Comparison of ENCODE assay signal across 24 cellular contexts in the genomic region with DNA sequence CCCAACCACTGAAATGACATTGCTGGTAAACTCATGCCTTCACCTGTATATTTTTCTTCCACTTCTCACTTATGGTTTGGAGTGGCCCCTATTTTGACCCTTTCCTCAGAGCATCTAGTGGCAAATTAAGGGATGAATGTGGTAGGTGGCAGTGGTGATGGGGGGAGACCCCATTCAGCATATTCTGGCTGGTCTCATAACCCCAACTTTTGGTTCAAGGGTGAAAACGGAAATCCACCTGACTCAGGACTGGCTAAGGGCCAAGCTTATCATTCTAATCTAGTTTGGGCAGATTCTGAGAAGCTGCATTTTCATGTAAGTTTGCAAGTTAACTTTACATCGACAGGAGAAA. TPM values are rescaled to one million over a fixed set of nuclear protein-coding genes. Genes with fewer than 3 reads are reported as not detected.
DNase-seq lines count a peak whose midpoint lies in the region; ATAC-seq lines count a peak whose summit lies in the region.
"Had no signal": no experiment of that assay in that cellular context is flagged by ENCODE, and none has a peak within 500 bp of the region (broad histone marks: within the 10 kb centered on the region; RNA-seq: fewer than 3 reads in every experiment).

No MANE protein-coding gene starts in this region.

- no peaks in the 10 kb centered on the region for H3K36me3 ChIP-seq in CD8-positive, alpha-beta memory T cell (ENCODE audit: insufficient read depth, low read length)
- H3K36me3 ChIP-seq: heart left ventricle, lower lobe of right lung, right atrium auricular region had no signal

- peak; percentile 42 for ATAC-seq in activated naive CD8-positive, alpha-beta T cell treated with anti-CD3 and anti-CD28 coated beads, Interleukin-2, amount 10 ng/mL, durations not matched to agents 7 days and 5 days (ENCODE audit: low read depth)
- ATAC-seq in stimulated activated naive CD8-positive, alpha-beta T cell treated with anti-CD3 and anti-CD28 coated beads, Interleukin-15, amount 100 ng/mL, for 72 hours = peak; percentile 91
- ATAC-seq in GM21717 (IDR thresholded peaks at IDR 0.05; ENCODE audit: unreplicated experiment) = no peak
- ATAC-seq: effector memory CD8-positive, alpha-beta T cell; HCT116; heart left ventricle; lower lobe of right lung had no signal

- H3K4me3 ChIP-seq in CD8-positive, alpha-beta memory T cell (ENCODE audit: low read length) = no peak overlapping the region
- H3K4me3 ChIP-seq: heart left ventricle, lower lobe of right lung, right atrium auricular region had no signal

- H3K27me3 Mint-ChIP-seq in T-helper 1 cell treated with Interleukin-12 subunit alpha and Interleukin-12 subunit beta and Interleukin-4 antibody, amounts not matched to agents 30 μg/mL and 1 μg/mL, for 36 hours (ENCODE audit: low read depth) = peaks cover under 1% of the 10 kb centered on the region
- peaks cover 10% of the 10 kb centered on the region for H3K27me3 Mint-ChIP-seq in activated naive CD8-positive, alpha-beta T cell treated with anti-CD3 and anti-CD28 coated beads, Interleukin-2, amount 10 ng/mL, durations not matched to agents 7 days and 5 days
- peaks cover 3% of the 10 kb centered on the region for H3K27me3 Mint-ChIP-seq in stimulated activated naive CD8-positive, alpha-beta T cell treated with anti-CD3 and anti-CD28 coated beads, Interleukin-15, amount 100 ng/mL, for 72 hours
- peaks cover 0 to 3% of the 10 kb centered on the region in 2 donors for H3K27me3 Mint-ChIP-seq in CD8-positive, alpha-beta memory T cell

- DNase-seq in stimulated activated CD4-positive, alpha-beta T cell treated with anti-CD3 and anti-CD28 coated beads, Interleukin-15, amount 100 ng/mL, for 24 hours = peak; percentile 53
- no peak for DNase-seq in stimulated activated CD4-positive, alpha-beta T cell treated with anti-CD3 and anti-CD28 coated beads, Interleukin-4, amount 100 ng/mL, for 4 hours
- no peak for DNase-seq in activated naive CD8-positive, alpha-beta T cell treated with anti-CD3 and anti-CD28 coated beads, Interleukin-2, amount 10 ng/mL, durations not matched to agents 7 days and 5 days
- DNase-seq in stimulated activated naive CD8-positive, alpha-beta T cell treated with anti-CD3 and anti-CD28 coated beads, Interleukin-15, amount 100 ng/mL, for 72 hours = peak in 1 of 2 donors; percentile 76
- DNase-seq in CD8-positive, alpha-beta memory T cell = no peak
- no peak for DNase-seq in epidermal melanocyte (ENCODE audit: insufficient read length, low spot score)
- DNase-seq: aorta; cerebellar nuclear complex; COR-L47; effector memory CD8-positive, alpha-beta T cell; heart left ventricle; KG1; lower lobe of right lung; NCI-H2107; NCI-H524; occipital lobe; SIG-M5; substantia nigra had no signal

- no peak overlapping the region for H3K27ac ChIP-seq in CD8-positive, alpha-beta memory T cell (ENCODE audit: low read depth, low read length)
- H3K27ac ChIP-seq: heart left ventricle, lower lobe of right lung, right atrium auricular region had no signal

- no peaks in the 10 kb centered on the region for H3K9me3 Mint-ChIP-seq in T-helper 1 cell treated with Interleukin-12 subunit alpha and Interleukin-12 subunit beta and Interleukin-4 antibody, amounts not matched to agents 30 μg/mL and 1 μg/mL, for 36 hours
- H3K9me3 Mint-ChIP-seq in activated naive CD8-positive, alpha-beta T cell treated with anti-CD3 and anti-CD28 coated beads, Interleukin-2, amount 10 ng/mL, durations not matched to agents 7 days and 5 days = no peaks in the 10 kb centered on the region
- peaks cover 0 to 4% of the 10 kb centered on the region in 2 donors for H3K9me3 Mint-ChIP-seq in stimulated activated naive CD8-positive, alpha-beta T cell treated with anti-CD3 and anti-CD28 coated beads, Interleukin-15, amount 100 ng/mL, for 72 hours
- H3K9me3 Mint-ChIP-seq in CD8-positive, alpha-beta memory T cell = no peaks in the 10 kb centered on the region
- H3K9me3 Mint-ChIP-seq: effector memory CD8-positive, alpha-beta T cell had no signal

- H3K4me1 ChIP-seq in CD8-positive, alpha-beta memory T cell (ENCODE audit: insufficient read depth, low read length) = no peaks in the 10 kb centered on the region
- H3K4me1 ChIP-seq: heart left ventricle, lower lobe of right lung, right atrium auricular region had no signal

- POLR2A ChIA-PET in activated naive CD8-positive, alpha-beta T cell treated with anti-CD3 and anti-CD28 coated beads, Interleukin-2, amount 10 ng/mL, durations not matched to agents 7 days and 5 days (lab: Charles Lee) = no interaction called here
- POLR2A ChIA-PET in CD8-positive, alpha-beta memory T cell (lab: Charles Lee) = no interaction called here

- H3K36me3 Mint-ChIP-seq in T-helper 1 cell treated with Interleukin-12 subunit alpha and Interleukin-12 subunit beta and Interleukin-4 antibody, amounts not matched to agents 30 μg/mL and 1 μg/mL, for 36 hours (ENCODE audit: low read depth) = no peaks in the 10 kb centered on the region
- no peaks in the 10 kb centered on the region for H3K36me3 Mint-ChIP-seq in activated naive CD8-positive, alpha-beta T cell treated with anti-CD3 and anti-CD28 coated beads, Interleukin-2, amount 10 ng/mL, durations not matched to agents 7 days and 5 days
- no peaks in the 10 kb centered on the region for H3K36me3 Mint-ChIP-seq in CD8-positive, alpha-beta memory T cell

- peak overlapping the region; percentile 66 for H3K27ac Mint-ChIP-seq in T-helper 1 cell treated with Interleukin-12 subunit alpha and Interleukin-12 subunit beta and Interleukin-4 antibody, amounts not matched to agents 30 μg/mL and 1 μg/mL, for 36 hours
- H3K27ac Mint-ChIP-seq in activated naive CD8-positive, alpha-beta T cell treated with anti-CD3 and anti-CD28 coated beads, Interleukin-2, amount 10 ng/mL, durations not matched to agents 7 days and 5 days = peak overlapping the region; percentile 58
- H3K27ac Mint-ChIP-seq in stimulated activated naive CD8-positive, alpha-beta T cell treated with anti-CD3 and anti-CD28 coated beads, Interleukin-15, amount 100 ng/mL, for 72 hours = peak overlapping the region in 1 of 2 donors; percentile 79
- peak overlapping the region in 1 of 8 donors; percentile 2 for H3K27ac Mint-ChIP-seq in CD8-positive, alpha-beta memory T cell
- H3K27ac Mint-ChIP-seq: effector memory CD8-positive, alpha-beta T cell had no signal

- H3K27me3 ChIP-seq in CD8-positive, alpha-beta memory T cell (ENCODE audit: insufficient read depth, low read length, poor library complexity, severe bottlenecking) = no peaks in the 10 kb centered on the region
- H3K27me3 ChIP-seq: right atrium auricular region had no signal

- H3K4me1 Mint-ChIP-seq in T-helper 1 cell treated with Interleukin-12 subunit alpha and Interleukin-12 subunit beta and Interleukin-4 antibody, amounts not matched to agents 30 μg/mL and 1 μg/mL, for 36 hours (ENCODE audit: low read depth) = peaks cover 29% of the 10 kb centered on the region
- H3K4me1 Mint-ChIP-seq in activated naive CD8-positive, alpha-beta T cell treated with anti-CD3 and anti-CD28 coated beads, Interleukin-2, amount 10 ng/mL, durations not matched to agents 7 days and 5 days = peaks cover 13% of the 10 kb centered on the region
- H3K4me1 Mint-ChIP-seq in stimulated activated naive CD8-positive, alpha-beta T cell treated with anti-CD3 and anti-CD28 coated beads, Interleukin-15, amount 100 ng/mL, for 72 hours = peaks cover 13% of the 10 kb centered on the region
- H3K4me1 Mint-ChIP-seq in CD8-positive, alpha-beta memory T cell = no peaks in the 10 kb centered on the region

- no peaks in the 10 kb centered on the region for H3K9me3 ChIP-seq in CD8-positive, alpha-beta memory T cell (ENCODE audit: low read length)
- H3K9me3 ChIP-seq: heart left ventricle, lower lobe of right lung, right atrium auricular region had no signal

- H3K4me3 Mint-ChIP-seq in T-helper 1 cell treated with Interleukin-12 subunit alpha and Interleukin-12 subunit beta and Interleukin-4 antibody, amounts not matched to agents 30 μg/mL and 1 μg/mL, for 36 hours = peak overlapping the region; percentile 23
- peak overlapping the region; percentile 35 for H3K4me3 Mint-ChIP-seq in activated naive CD8-positive, alpha-beta T cell treated with anti-CD3 and anti-CD28 coated beads, Interleukin-2, amount 10 ng/mL, durations not matched to agents 7 days and 5 days
- peak overlapping the region in 1 of 2 donors; percentile 17 for H3K4me3 Mint-ChIP-seq in stimulated activated naive CD8-positive, alpha-beta T cell treated with anti-CD3 and anti-CD28 coated beads, Interleukin-15, amount 100 ng/mL, for 72 hours
- H3K4me3 Mint-ChIP-seq in CD8-positive, alpha-beta memory T cell = no peak overlapping the region
- H3K4me3 Mint-ChIP-seq: effector memory CD8-positive, alpha-beta T cell had no signal

- CTCF ChIA-PET in CD8-positive, alpha-beta memory T cell (lab: Charles Lee) = no interaction called here

RNA-seq across cellular contexts. Expression of a gene that starts 47.0 kb away (rescaled TPM):
- under 1 TPM; 0.25 to 0.34 TPM for total RNA-seq in activated naive CD8-positive, alpha-beta T cell treated with anti-CD3 and anti-CD28 coated beads, Interleukin-2, amount 10 ng/mL, durations not matched to agents 7 days and 5 days
- not detected for total RNA-seq in CD8-positive, alpha-beta memory T cell
- polyA plus RNA-seq in CD8-positive, alpha-beta memory T cell = not detected
- total RNA-seq: myocyte; T-helper 2 cell treated with Interferon-gamma antibody and Interleukin-4, amounts not matched to agents 100 ng/mL and 5 ng/mL, for 36 hours had no signal

Comparison
In these comparisons a context has a peak if more than half of its experiments do, and no peak if none do; other contexts are left out.
1. H3K4me3 Mint-ChIP-seq: peak in T-helper 1 cell treated with Interleukin-12 subunit alpha and Interleukin-12 subunit beta and Interleukin-4 antibody, amounts not matched to agents 30 μg/mL and 1 μg/mL, for 36 hours (single experiment) and activated naive CD8-positive, alpha-beta T cell treated with anti-CD3 and anti-CD28 coated beads, Interleukin-2, amount 10 ng/mL, durations not matched to agents 7 days and 5 days (single experiment); none in CD8-positive, alpha-beta memory T cell (0 of 7).